ENCODE assay signal across 14 cellular contexts in genomic region chr7:137820156-137820555, GRCh38. TPM values are rescaled to one million over a fixed set of nuclear protein-coding genes. Genes with fewer than 3 reads are reported as not detected.
DNase-seq lines count a peak whose midpoint lies in the region; ATAC-seq lines count a peak whose summit lies in the region.
"Had no signal": no experiment of that assay in that cellular context is flagged by ENCODE, and none has a peak within 500 bp of the region (broad histone marks: within the 10 kb centered on the region; RNA-seq: fewer than 3 reads in every experiment).

No MANE protein-coding gene starts in this region.

- H3K4me3 ChIP-seq in SK-N-MC = peak overlapping the region; percentile 42
- H3K4me3 ChIP-seq in iPS-20b (ENCODE audit: low read length) = peak overlapping the region; percentile 30
- H3K4me3 ChIP-seq: SJSA1 had no signal

- peak; percentile 6 for ATAC-seq in stimulated activated naive CD8-positive, alpha-beta T cell treated with anti-CD3 and anti-CD28 coated beads, Interleukin-15, amount 100 ng/mL, for 72 hours
- ATAC-seq in stimulated activated naive CD8-positive, alpha-beta T cell treated with anti-CD3 and anti-CD28 coated beads, Interleukin-15, Interleukin-2, amounts not matched to agents 100 U/mL and 50 U/mL, for 24 hours = no peak

- H3K9ac ChIP-seq in SK-N-MC (ENCODE audit: insufficient read length) = no peak overlapping the region
- 0 out of 2 replicates have a peak overlapping the region, but pooled peaks have one; percentile 14 for H3K9ac ChIP-seq in iPS-20b (ENCODE audit: low read depth, low read length)

- peaks cover 19% of the 10 kb centered on the region for H3K4me1 ChIP-seq in iPS-20b (ENCODE audit: insufficient read depth, low read length)
- H3K4me1 ChIP-seq: Caco-2 had no signal

- no peaks in the 10 kb centered on the region for H3K27me3 ChIP-seq in iPS-20b (ENCODE audit: insufficient read depth, low read length)
- H3K27me3 ChIP-seq: dorsolateral prefrontal cortex had no signal

- H3K4me1 Mint-ChIP-seq in stimulated activated naive CD8-positive, alpha-beta T cell treated with anti-CD3 and anti-CD28 coated beads, Interleukin-15, amount 100 ng/mL, for 72 hours = no peaks in the 10 kb centered on the region
- no peaks in the 10 kb centered on the region for H3K4me1 Mint-ChIP-seq in immature natural killer cell
- H3K4me1 Mint-ChIP-seq in activated T-helper 1 cell treated with anti-CD3 and anti-CD28 coated beads, Interleukin-12 subunit alpha, Interleukin-12 subunit beta, Interleukin-2, Interleukin-4 antibody, amounts not matched to agents 30 ng/mL and 10 ng/mL and 1 ng/mL, durations not matched to agents 14 hours and 24 hours and 36 hours (ENCODE audit: low read depth) = no peaks in the 10 kb centered on the region

- no peaks in the 10 kb centered on the region for H3K9me3 ChIP-seq in SK-N-MC (ENCODE audit: low read depth, low read length)
- no peaks in the 10 kb centered on the region for H3K9me3 ChIP-seq in iPS-20b (ENCODE audit: insufficient read depth, low read depth, low read length)
- H3K9me3 ChIP-seq: Caco-2, SJSA1 had no signal

- H3K27ac ChIP-seq in SK-N-MC (no peak overlapping the region), iPS-20b (ENCODE audit: low read length) (no peak overlapping the region)
- H3K27ac ChIP-seq: SJSA1 had no signal

- no peaks in the 10 kb centered on the region for H3K36me3 ChIP-seq in SK-N-MC (ENCODE audit: insufficient read depth, low read length)
- H3K36me3 ChIP-seq in iPS-20b (ENCODE audit: insufficient read depth, low read depth, low read length) = no peaks in the 10 kb centered on the region
- H3K36me3 ChIP-seq: SJSA1 had no signal

- no peak for DNase-seq in stimulated activated naive CD8-positive, alpha-beta T cell treated with anti-CD3 and anti-CD28 coated beads, Interleukin-15, amount 100 ng/mL, for 72 hours
- DNase-seq in stimulated activated naive CD8-positive, alpha-beta T cell treated with anti-CD3 and anti-CD28 coated beads, Interleukin-15, Interleukin-2, amounts not matched to agents 100 U/mL and 50 U/mL, for 24 hours = no peak
- no peak for DNase-seq in SK-N-MC (ENCODE audit: low read depth, low spot score)
- no peak for DNase-seq in immature natural killer cell
- DNase-seq in activated T-helper 1 cell treated with anti-CD3 and anti-CD28 coated beads, Interleukin-12 subunit alpha, Interleukin-12 subunit beta, Interleukin-2, Interleukin-4 antibody, amounts not matched to agents 30 ng/mL and 10 ng/mL and 1 ng/mL, durations not matched to agents 14 hours and 24 hours and 36 hours (ENCODE audit: low spot score) = no peak
- DNase-seq in NCI-H2081 treated with DMSO at 0.1 percent for 48 hours (lab: John Stamatoyannopoulos, UW) = no peak
- DNase-seq in NOMO-1 (lab: John Stamatoyannopoulos, UW; ENCODE audit: unreplicated experiment in 2 of 2) = no peak
- DNase-seq: activated effector memory CD4-positive, alpha-beta T cell treated with Interleukin-2 at 50 U/mL for 16 hours; Caco-2; KBM-7 had no signal

- H3K36me3 Mint-ChIP-seq in immature natural killer cell = no peaks in the 10 kb centered on the region
- no peaks in the 10 kb centered on the region for H3K36me3 Mint-ChIP-seq in activated T-helper 1 cell treated with anti-CD3 and anti-CD28 coated beads, Interleukin-12 subunit alpha, Interleukin-12 subunit beta, Interleukin-2, Interleukin-4 antibody, amounts not matched to agents 30 ng/mL and 10 ng/mL and 1 ng/mL, durations not matched to agents 14 hours and 24 hours and 36 hours (ENCODE audit: low read depth)

- peaks cover 45% of the 10 kb centered on the region for H3K27me3 Mint-ChIP-seq in stimulated activated naive CD8-positive, alpha-beta T cell treated with anti-CD3 and anti-CD28 coated beads, Interleukin-15, amount 100 ng/mL, for 72 hours
- peaks cover 2 to 8% (median 3%) of the 10 kb centered on the region in 3 donors for H3K27me3 Mint-ChIP-seq in immature natural killer cell (ENCODE audit: low read depth in 3 of 3)
- peaks cover 5% of the 10 kb centered on the region for H3K27me3 Mint-ChIP-seq in activated T-helper 1 cell treated with anti-CD3 and anti-CD28 coated beads, Interleukin-12 subunit alpha, Interleukin-12 subunit beta, Interleukin-2, Interleukin-4 antibody, amounts not matched to agents 30 ng/mL and 10 ng/mL and 1 ng/mL, durations not matched to agents 14 hours and 24 hours and 36 hours (ENCODE audit: insufficient read depth)

- intact Hi-C loops in activated T-helper 1 cell treated with anti-CD3 and anti-CD28 coated beads, Interleukin-12 subunit alpha, Interleukin-12 subunit beta, Interleukin-2, Interleukin-4 antibody, amounts not matched to agents 30 ng/mL and 10 ng/mL and 1 ng/mL, durations not matched to agents 14 hours and 24 hours and 36 hours (cut with micrococcal nuclease) = no loop called here

- H3K9me3 Mint-ChIP-seq in stimulated activated naive CD8-positive, alpha-beta T cell treated with anti-CD3 and anti-CD28 coated beads, Interleukin-15, amount 100 ng/mL, for 72 hours = no peaks in the 10 kb centered on the region
- peaks cover 0 to 2% (median 0%) of the 10 kb centered on the region in 6 donors for H3K9me3 Mint-ChIP-seq in immature natural killer cell
- H3K9me3 Mint-ChIP-seq in activated T-helper 1 cell treated with anti-CD3 and anti-CD28 coated beads, Interleukin-12 subunit alpha, Interleukin-12 subunit beta, Interleukin-2, Interleukin-4 antibody, amounts not matched to agents 30 ng/mL and 10 ng/mL and 1 ng/mL, durations not matched to agents 14 hours and 24 hours and 36 hours = no peaks in the 10 kb centered on the region

- H3K27ac Mint-ChIP-seq in stimulated activated naive CD8-positive, alpha-beta T cell treated with anti-CD3 and anti-CD28 coated beads, Interleukin-15, amount 100 ng/mL, for 72 hours = peak overlapping the region in 1 of 2 donors; percentile 22
- no peak overlapping the region for H3K27ac Mint-ChIP-seq in immature natural killer cell
- H3K27ac Mint-ChIP-seq in activated T-helper 1 cell treated with anti-CD3 and anti-CD28 coated beads, Interleukin-12 subunit alpha, Interleukin-12 subunit beta, Interleukin-2, Interleukin-4 antibody, amounts not matched to agents 30 ng/mL and 10 ng/mL and 1 ng/mL, durations not matched to agents 14 hours and 24 hours and 36 hours = no peak overlapping the region
- H3K27ac Mint-ChIP-seq: stimulated activated naive CD8-positive, alpha-beta T cell treated with anti-CD3 and anti-CD28 coated beads, Interleukin-15, Interleukin-2, amounts not matched to agents 100 ng/mL and 50 ng/mL, for 24 hours had no signal

- no peak overlapping the region for H3K4me3 Mint-ChIP-seq in stimulated activated naive CD8-positive, alpha-beta T cell treated with anti-CD3 and anti-CD28 coated beads, Interleukin-15, amount 100 ng/mL, for 72 hours
- no peak overlapping the region for H3K4me3 Mint-ChIP-seq in immature natural killer cell
- H3K4me3 Mint-ChIP-seq in activated T-helper 1 cell treated with anti-CD3 and anti-CD28 coated beads, Interleukin-12 subunit alpha, Interleukin-12 subunit beta, Interleukin-2, Interleukin-4 antibody, amounts not matched to agents 30 ng/mL and 10 ng/mL and 1 ng/mL, durations not matched to agents 14 hours and 24 hours and 36 hours = no peak overlapping the region
- H3K4me3 Mint-ChIP-seq: stimulated activated naive CD8-positive, alpha-beta T cell treated with anti-CD3 and anti-CD28 coated beads, Interleukin-15, Interleukin-2, amounts not matched to agents 100 ng/mL and 50 ng/mL, for 24 hours had no signal

RNA-seq across cellular contexts. Expression of gene DGKI, which starts 26.6 kb away (rescaled TPM):
- not detected for polyA plus RNA-seq in immature natural killer cell
- 27.3 and 30.2 TPM in 2 replicates for total RNA-seq in activated T-helper 1 cell treated with anti-CD3 and anti-CD28 coated beads, Interleukin-12 subunit alpha, Interleukin-12 subunit beta, Interleukin-2, Interleukin-4 antibody, amounts not matched to agents 30 ng/mL and 10 ng/mL and 1 ng/mL, durations not matched to agents 14 hours and 24 hours and 36 hours
